ENCODE assay signal across 24 cellular contexts in the genomic region with DNA sequence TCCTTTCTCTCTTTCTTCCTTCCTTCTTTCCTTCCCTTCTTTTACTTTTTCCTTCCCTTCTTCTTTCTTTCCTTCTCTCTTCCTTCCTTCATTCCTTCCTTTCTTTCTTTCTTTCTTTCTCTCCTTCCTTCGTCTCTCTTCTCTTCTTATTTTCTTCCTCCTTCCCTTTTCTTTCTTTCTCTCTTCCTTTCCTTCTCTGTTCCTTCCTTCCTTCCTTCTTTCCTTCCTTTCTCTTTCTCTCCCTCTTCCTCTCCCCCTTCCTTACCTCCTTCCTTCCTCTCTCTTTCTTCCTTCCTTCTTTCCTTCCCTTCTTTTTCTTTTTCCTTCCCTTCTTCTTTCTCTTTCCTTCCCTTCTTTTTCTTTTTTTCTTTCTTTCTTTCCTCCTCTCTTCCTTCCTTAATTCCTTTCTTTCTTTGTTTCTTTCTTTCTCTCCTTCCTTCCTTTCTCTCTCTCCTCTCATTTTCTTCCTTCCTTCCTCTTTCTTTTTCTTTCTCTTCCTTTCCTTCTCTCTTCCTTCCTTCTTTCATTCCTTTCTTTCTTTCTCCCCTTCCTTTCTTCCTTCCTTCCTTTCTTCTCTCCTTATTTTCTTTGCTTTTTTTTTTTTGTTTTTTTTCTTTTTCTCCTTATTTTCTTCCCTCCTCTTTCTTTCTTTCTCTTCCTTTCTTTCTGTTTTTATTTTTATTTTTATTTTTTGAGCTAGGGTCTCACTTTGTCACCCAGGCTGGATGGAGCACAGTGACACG. TPM values are rescaled to one million over a fixed set of nuclear protein-coding genes. Genes with fewer than 3 reads are reported as not detected.
A peak's percentile ranks its signal among the peaks of the same experiment; 100 is the strongest.
DNase-seq lines count a peak whose midpoint lies in the region; ATAC-seq, FAIRE-seq and TF ChIP-seq lines count a peak whose summit lies in the region.
"Had no signal": no experiment of that assay in that cellular context is flagged by ENCODE, and none has a peak within 500 bp of the region (broad histone marks: within the 10 kb centered on the region; RNA-seq: fewer than 3 reads in every experiment).

No MANE protein-coding gene starts in this region.

- BruUV-seq in GM12878 (replicated peaks; lab: Mats Ljungman, UMichigan), result no TSS peak

- WGBS in GM12878 (ENCODE audit: insufficient coverage, insufficient replicate concordance, low lambda C conversion rate, missing lambda C conversion rate), result 0% methylated on average over 2 of the region's 2 CpGs
- 88 to 95% (median 89%) methylated on average over 2 of the region's 2 CpGs for WGBS in psoas muscle, 3 donors

- H3K9ac ChIP-seq in GM12878 (ENCODE audit: control insufficient read depth, insufficient read depth, low read length) (no peak overlapping the region), colonic mucosa (ENCODE audit: low read depth in 2 of 2, low read length in 2 of 2) (no peak overlapping the region)

- TF ChIP-seq CTCF in GM23338 (conservative IDR thresholded peaks at IDR 0.05; ENCODE audit: low read depth in 2 of 2), result no peak
- no peak for TF ChIP-seq CTCF in GM12878 (IDR thresholded peaks at IDR 0.05 in 2 of 3, conservative IDR thresholded peaks at IDR 0.05 in 1 of 3; ENCODE audit: control insufficient read depth in 2 of 3, extremely low read depth in 1 of 3, insufficient read depth in 1 of 3, low read depth in 3 of 3, low read length in 3 of 3)
- TF ChIP-seq CTCF in psoas muscle (IDR thresholded peaks at IDR 0.05), result no peak
- no peak for TF ChIP-seq CTCF in mesothelial cell of epicardium (IDR thresholded peaks at IDR 0.05; ENCODE audit: unreplicated experiment)
- TF ChIP-seq CTCF in nephron progenitor cell (IDR thresholded peaks at IDR 0.05), result no peak
- no peak for TF ChIP-seq CTCF in colonic mucosa (IDR thresholded peaks at IDR 0.05)

- H3K79me2 ChIP-seq in GM23338 (replicated peaks; ENCODE audit: insufficient read depth), result no peaks in the 10 kb centered on the region
- no peaks in the 10 kb centered on the region for H3K79me2 ChIP-seq in GM12878 (ENCODE audit: control insufficient read depth, insufficient read depth, low read length)

- H3K36me3 ChIP-seq in GM23338 (ENCODE audit: insufficient read depth) (no peaks in the 10 kb centered on the region), GM12878 (ENCODE audit: control insufficient read depth in 2 of 2, insufficient read depth in 2 of 2, low read length in 1 of 2) (no peaks in the 10 kb centered on the region), psoas muscle (ENCODE audit: insufficient read depth in 1 of 2, low read depth in 1 of 2) (no peaks in the 10 kb centered on the region), colonic mucosa (no peaks in the 10 kb centered on the region)
- H3K36me3 ChIP-seq: Peyer's patch, SJCRH30 had no signal

- H3K4me3 Mint-ChIP-seq in activated T-cell treated with anti-CD3 and anti-CD28 coated beads, Interleukin-2, amount 50 U/mL, for 72 hours, result no peak overlapping the region
- H3K4me3 Mint-ChIP-seq in GM23338 (peak overlapping the region; percentile 36; the same call in 1 of the 3 replicates), mesothelial cell of epicardium (no peak overlapping the region), nephron progenitor cell (no peak overlapping the region)
- H3K4me3 Mint-ChIP-seq: IgD-negative memory B cell had no signal

- POLR2A ChIA-PET in GM12878 (lab: Charles Lee), result interaction anchor here (0.6 kb wide), 1 partner anchor 67 kb away, joined by 3 read pairs; no protein-coding TSS in a partner anchor

- no peaks in the 10 kb centered on the region for H3K9me3 Mint-ChIP-seq in activated T-cell treated with anti-CD3 and anti-CD28 coated beads, Interleukin-2, amount 50 U/mL, for 72 hours
- peaks cover 4% of the 10 kb centered on the region; the same call in 2 of the 3 replicates for H3K9me3 Mint-ChIP-seq in GM23338
- no peaks in the 10 kb centered on the region for H3K9me3 Mint-ChIP-seq in mesothelial cell of epicardium
- H3K9me3 Mint-ChIP-seq in nephron progenitor cell, result no peaks in the 10 kb centered on the region

- peaks cover 6% of the 10 kb centered on the region for H3K27me3 Mint-ChIP-seq in activated T-cell treated with anti-CD3 and anti-CD28 coated beads, Interleukin-2, amount 50 U/mL, for 72 hours (ENCODE audit: low read depth)
- H3K27me3 Mint-ChIP-seq in GM23338 (ENCODE audit: insufficient read depth, low read depth, poor library complexity), result peaks cover 12% of the 10 kb centered on the region
- H3K27me3 Mint-ChIP-seq in mesothelial cell of epicardium (ENCODE audit: low read depth), result no peaks in the 10 kb centered on the region
- peaks cover 30% of the 10 kb centered on the region for H3K27me3 Mint-ChIP-seq in nephron progenitor cell (ENCODE audit: low read depth, poor library complexity)

- H3K4me3 ChIP-seq in GM23338 (no peak overlapping the region), GM12878 (no peak overlapping the region), psoas muscle (no peak overlapping the region), colonic mucosa (no peak overlapping the region)
- H3K4me3 ChIP-seq: Peyer's patch, SJCRH30 had no signal

- intact Hi-C loops in GM12878 (cut with micrococcal nuclease; ENCODE audit: unreplicated experiment) (no loop called here), psoas muscle (cut with DNase I) (loop anchor here in 1 of 2 donors (5.0 kb wide), 1 partner anchor 37 kb away; no protein-coding TSS in a partner anchor), colonic mucosa (cut with DNase I) (no loop called here)

- ATAC-seq in activated T-cell treated with anti-CD3 and anti-CD28 coated beads, Interleukin-2, amount 50 U/mL, for 72 hours (replicated peaks in 1 of 2), result no peak
- ATAC-seq in GM23338 (no peak), GM12878 (no peak), psoas muscle (no peak)

- H4K20me1 ChIP-seq in GM23338 (replicated peaks; ENCODE audit: insufficient read depth), result no peaks in the 10 kb centered on the region
- no peaks in the 10 kb centered on the region for H4K20me1 ChIP-seq in GM12878 (ENCODE audit: control insufficient read depth, insufficient read depth)

- H3K27me3 ChIP-seq in GM23338 (ENCODE audit: insufficient read depth) (no peaks in the 10 kb centered on the region), GM12878 (replicated peaks in 1 of 2; ENCODE audit: control insufficient read depth in 2 of 2, insufficient read depth in 2 of 2, low read length in 1 of 2) (no peaks in the 10 kb centered on the region; a peak in 1 of 4 replicates), psoas muscle (ENCODE audit: insufficient read depth in 3 of 3, low read length in 2 of 3) (no peaks in the 10 kb centered on the region), colonic mucosa (no peaks in the 10 kb centered on the region)
- H3K27me3 ChIP-seq: Peyer's patch had no signal

- H3K27ac ChIP-seq in GM23338 (ENCODE audit: low read depth) (no peak overlapping the region), GM12878 (ENCODE audit: control insufficient read depth, insufficient read depth) (no peak overlapping the region), psoas muscle (peak overlapping the region; percentile 41), colonic mucosa (no peak overlapping the region)
- H3K27ac ChIP-seq: C4-2B, Peyer's patch, SJCRH30 had no signal

- CTCF ChIA-PET in GM12878 (lab: Yijun Ruan, JAX), result interaction anchor here (2.1 kb wide), 1 partner anchor 11 kb away, joined by 7 read pairs; no protein-coding TSS in a partner anchor

- DNase-seq in activated T-cell treated with anti-CD3 and anti-CD28 coated beads, Interleukin-2, amount 50 U/mL, for 72 hours, result no peak
- DNase-seq in activated T-cell treated with anti-CD3 and anti-CD28 coated beads for 4 hours (no peak), GM23338 (ENCODE audit: low spot score) (no peak), GM12878 (ENCODE audit: low read depth, low spot score) (no peak), psoas muscle (no peak), mesothelial cell of epicardium (ENCODE audit: low spot score in 2 of 2, unreplicated experiment in 2 of 2) (no peak), nephron progenitor cell (no peak), colonic mucosa (no peak)
- DNase-seq: 8988T, AML-193, GDM1, GOT3, HCEC 1CT, Kasumi-1, NCI-H1417, NCI-H187, NCI-H510A, NCI-H774, Peyer's patch, SJCRH30 had no signal

- TF ChIP-seq POLR2A in GM12878 (IDR thresholded peaks at IDR 0.05; ENCODE audit: low read depth, low read length), result no peak

- no peaks in the 10 kb centered on the region for H3K4me1 Mint-ChIP-seq in activated T-cell treated with anti-CD3 and anti-CD28 coated beads, Interleukin-2, amount 50 U/mL, for 72 hours (ENCODE audit: low read depth)
- peaks cover 39% of the 10 kb centered on the region for H3K4me1 Mint-ChIP-seq in GM23338
- peaks cover 20% of the 10 kb centered on the region for H3K4me1 Mint-ChIP-seq in mesothelial cell of epicardium
- peaks cover 60% of the 10 kb centered on the region for H3K4me1 Mint-ChIP-seq in nephron progenitor cell

- TF ChIP-seq EP300 in GM12878 (IDR thresholded peaks at IDR 0.05; ENCODE audit: borderline replicate concordance in 1 of 2, control insufficient read depth in 1 of 2, low read depth in 2 of 2, low read length in 2 of 2), result no peak

- H3K36me3 Mint-ChIP-seq in activated T-cell treated with anti-CD3 and anti-CD28 coated beads, Interleukin-2, amount 50 U/mL, for 72 hours (ENCODE audit: insufficient read depth in 2 of 2), result no peaks in the 10 kb centered on the region
- H3K36me3 Mint-ChIP-seq in GM23338 (ENCODE audit: low read depth) (no peaks in the 10 kb centered on the region), mesothelial cell of epicardium (no peaks in the 10 kb centered on the region), nephron progenitor cell (ENCODE audit: low read depth) (no peaks in the 10 kb centered on the region)
- H3K36me3 Mint-ChIP-seq: IgD-negative memory B cell had no signal

- in situ Hi-C loops in GM12878 (cut with MboI), result no loop called here

- no peak for TF ChIP-seq RAD21 in GM12878 (IDR thresholded peaks at IDR 0.05; ENCODE audit: insufficient read depth, low read depth, low read length)

- no peaks in the 10 kb centered on the region for H3K9me3 ChIP-seq in GM12878 (replicated peaks; ENCODE audit: control insufficient read depth, insufficient read depth, low read length)
- H3K9me3 ChIP-seq in psoas muscle, result no peaks in the 10 kb centered on the region
- no peaks in the 10 kb centered on the region for H3K9me3 ChIP-seq in colonic mucosa
- H3K9me3 ChIP-seq: Peyer's patch had no signal

- RAD21 ChIA-PET in GM12878 (lab: Charles Lee; ENCODE audit: unreplicated experiment), result interaction anchor here (0.7 to 1.8 kb wide), 3 partner anchors 9 to 22 kb away, joined by 5 to 6 read pairs (median 5); no protein-coding TSS in a partner anchor

- peak overlapping the region; percentile 78 for H3K27ac Mint-ChIP-seq in activated T-cell treated with anti-CD3 and anti-CD28 coated beads, Interleukin-2, amount 50 U/mL, for 72 hours
- H3K27ac Mint-ChIP-seq in GM23338, result no peak overlapping the region
- no peak overlapping the region for H3K27ac Mint-ChIP-seq in mesothelial cell of epicardium
- no peak overlapping the region for H3K27ac Mint-ChIP-seq in nephron progenitor cell
- H3K27ac Mint-ChIP-seq: IgD-negative memory B cell had no signal

- no peaks in the 10 kb centered on the region for H3K9me2 ChIP-seq in GM23338 (ENCODE audit: insufficient read depth)

- H2AFZ ChIP-seq in GM23338 (no peak overlapping the region), GM12878 (ENCODE audit: control insufficient read depth, low read depth, low read length) (no peak overlapping the region)

- H3K4me2 ChIP-seq in GM23338, result no peak overlapping the region
- H3K4me2 ChIP-seq in GM12878 (ENCODE audit: control insufficient read depth, insufficient read depth), result no peak overlapping the region

- H3K4me1 ChIP-seq in GM23338 (ENCODE audit: insufficient read depth) (peaks cover 17% of the 10 kb centered on the region), GM12878 (ENCODE audit: control insufficient read depth, insufficient read depth, low read length) (no peaks in the 10 kb centered on the region), psoas muscle (peaks cover 54% of the 10 kb centered on the region), colonic mucosa (peaks cover 8% of the 10 kb centered on the region)
- H3K4me1 ChIP-seq: SJCRH30 had no signal

- no peak for FAIRE-seq in GM12878 (lab: Jason Lieb, UNC)

- H3F3A ChIP-seq in GM23338 (replicated peaks; ENCODE audit: low read depth), result 0 out of 2 replicates have a peak, but pooled peaks cover 3% of the 10 kb centered on the region

- SMC1A ChIA-PET in GM12878 (lab: Charles Lee; ENCODE audit: uncharacterized antibody, unreplicated experiment), result no interaction called here

RNA-seq across cellular contexts. Expression of gene GPR142, which starts 22.8 kb away (rescaled TPM):
- total RNA-seq in activated T-cell treated with anti-CD3 and anti-CD28 coated beads, Interleukin-2, amount 50 U/mL, for 72 hours, result not detected
- total RNA-seq in GM23338 (2014; rRNA removed; shearing (Covaris generic)), result not detected in 2 replicates
- polyA plus RNA-seq in GM23338 (2016; fragmentation: Nextera tagmentation; extraction: Ambion mirVana), result not detected in 2 replicates
- not detected in 2 replicates for total RNA-seq in GM12878 (2013; cell fraction: nucleolus; rRNA removed)
- not detected in 2 replicates for total RNA-seq in GM12878 (2014; rRNA removed)
- total RNA-seq in GM12878 (2014; rRNA removed; fragmentation: Illumina TruSeq; extraction: Trizol), result not detected in 2 replicates
- not detected in 2 replicates for total RNA-seq in GM12878 (2021)
- not detected for polyA plus RNA-seq in GM12878 (2011; ENCODE audit: low read depth)
- not detected in 2 replicates for polyA plus RNA-seq in GM12878 (2011; rRNA removed)
- polyA plus RNA-seq in GM12878 (2011; cell fraction: cytosol; rRNA removed), result 0.08 TPM in 1 of 2 replicates, not detected in the other
- polyA plus RNA-seq in GM12878 (2011; cell fraction: nucleus; rRNA removed), result not detected in 2 replicates
- not detected in 2 replicates for polyA plus RNA-seq in GM12878 (2012)
- polyA plus RNA-seq in GM12878 (2014; fragmentation: Illumina TruSeq; extraction: Trizol), result not detected in 2 replicates
- polyA plus RNA-seq in GM12878 (2014; fragmentation: Nextera tagmentation; extraction: Ambion mirVana), result not detected
- not detected in 2 replicates for polyA plus RNA-seq in GM12878 (2014; rRNA removed)
- not detected for polyA plus RNA-seq in GM12878 (2016; fragmentation: Nextera tagmentation; extraction: Ambion mirVana)
- not detected in 2 replicates for polyA minus RNA-seq in GM12878 (2011; rRNA and poly(A)+ RNA removed)
- not detected in 2 replicates for polyA minus RNA-seq in GM12878 (2011; cell fraction: cytosol; rRNA and poly(A)+ RNA removed)
- polyA minus RNA-seq in GM12878 (2011; cell fraction: nucleus; rRNA and poly(A)+ RNA removed), result not detected in 2 replicates
- total RNA-seq in psoas muscle, result not detected
- polyA plus RNA-seq in psoas muscle, result not detected
- 0.18 TPM in 1 of 3 replicates, not detected in the others for total RNA-seq in mesothelial cell of epicardium
- total RNA-seq in colonic mucosa, result under 1 TPM; 0.35 to 0.74 TPM
- total RNA-seq: MCF 10A, SJCRH30 had no signal
- polyA plus RNA-seq: AG04450, IgD-negative memory B cell had no signal

RNA-seq across cellular contexts. Expression of gene BTBD17, which starts 28.4 kb away (rescaled TPM):
- total RNA-seq in activated T-cell treated with anti-CD3 and anti-CD28 coated beads, Interleukin-2, amount 50 U/mL, for 72 hours, result not detected
- total RNA-seq in GM23338 (2014; rRNA removed; shearing (Covaris generic)), result 4.9 and 5.0 TPM in 2 replicates
- polyA plus RNA-seq in GM23338 (2016; fragmentation: Nextera tagmentation; extraction: Ambion mirVana) (1.7 and 1.9 TPM in 2 replicates), GM12878 (2011; rRNA removed) (not detected in 2 replicates), GM12878 (2014; fragmentation: Illumina TruSeq; extraction: Trizol) (not detected in 2 replicates), GM12878 (2014; fragmentation: Nextera tagmentation; extraction: Ambion mirVana) (not detected), GM12878 (2014; rRNA removed) (not detected in 2 replicates), GM12878 (2016; fragmentation: Nextera tagmentation; extraction: Ambion mirVana) (not detected), psoas muscle (not detected)
- total RNA-seq in GM12878 (2013; cell fraction: nucleolus; rRNA removed), result not detected in 2 replicates
- total RNA-seq in GM12878 (2014; rRNA removed) (not detected in 2 replicates), GM12878 (2014; rRNA removed; fragmentation: Illumina TruSeq; extraction: Trizol) (not detected in 2 replicates), GM12878 (2021) (not detected in 2 replicates), psoas muscle (not detected), mesothelial cell of epicardium (0.11 to 0.16 TPM in 2 of 3 replicates, not detected in the other), colonic mucosa (under 1 TPM in 1 of 2 donors, not detected in 1; 0.22 TPM)
- not detected for polyA plus RNA-seq in GM12878 (2011; ENCODE audit: low read depth)
- polyA plus RNA-seq in GM12878 (2011; cell fraction: cytosol; rRNA removed), result not detected in 2 replicates
- polyA plus RNA-seq in GM12878 (2011; cell fraction: nucleus; rRNA removed), result not detected in 2 replicates
- not detected in 2 replicates for polyA plus RNA-seq in GM12878 (2012)
- not detected in 2 replicates for polyA minus RNA-seq in GM12878 (2011; rRNA and poly(A)+ RNA removed)
- not detected in 2 replicates for polyA minus RNA-seq in GM12878 (2011; cell fraction: cytosol; rRNA and poly(A)+ RNA removed)
- polyA minus RNA-seq in GM12878 (2011; cell fraction: nucleus; rRNA and poly(A)+ RNA removed), result not detected in 2 replicates
- total RNA-seq: MCF 10A, Peyer's patch, SJCRH30 had no signal
- polyA plus RNA-seq: AG04450, IgD-negative memory B cell had no signal

RNA-seq across cellular contexts. Expression of gene GPRC5C, which starts 41.8 kb away (rescaled TPM):
- 1 to 10 TPM; 1.3 to 2.3 TPM for total RNA-seq in activated T-cell treated with anti-CD3 and anti-CD28 coated beads, Interleukin-2, amount 50 U/mL, for 72 hours
- total RNA-seq in GM23338 (2014; rRNA removed; shearing (Covaris generic)), result 20.7 and 22.4 TPM in 2 replicates
- polyA plus RNA-seq in GM23338 (2016; fragmentation: Nextera tagmentation; extraction: Ambion mirVana), result 8.9 and 9.0 TPM in 2 replicates
- total RNA-seq in GM12878 (2013; cell fraction: nucleolus; rRNA removed), result 3.2 and 3.6 TPM in 2 replicates
- 0.16 and 0.73 TPM in 2 replicates for total RNA-seq in GM12878 (2014; rRNA removed)
- 0.28 and 0.31 TPM in 2 replicates for total RNA-seq in GM12878 (2014; rRNA removed; fragmentation: Illumina TruSeq; extraction: Trizol)
- 0.36 and 0.58 TPM in 2 replicates for total RNA-seq in GM12878 (2021)
- polyA plus RNA-seq in GM12878 (2011; ENCODE audit: low read depth), result 0.91 TPM
- polyA plus RNA-seq in GM12878 (2011; rRNA removed), result 0.26 and 1.3 TPM in 2 replicates
- polyA plus RNA-seq in GM12878 (2011; cell fraction: cytosol; rRNA removed), result 1.2 and 1.5 TPM in 2 replicates
- polyA plus RNA-seq in GM12878 (2011; cell fraction: nucleus; rRNA removed), result 1.7 and 2.8 TPM in 2 replicates
- 1.9 and 2.1 TPM in 2 replicates for polyA plus RNA-seq in GM12878 (2012)
- polyA plus RNA-seq in GM12878 (2014; fragmentation: Illumina TruSeq; extraction: Trizol), result 0.35 TPM in 1 of 2 replicates, not detected in the other
- polyA plus RNA-seq in GM12878 (2014; fragmentation: Nextera tagmentation; extraction: Ambion mirVana), result under 1 TPM in 1 of 2 experiments, not detected in 1; 0.04 TPM
- polyA plus RNA-seq in GM12878 (2014; rRNA removed), result 0.14 and 0.66 TPM in 2 replicates
- polyA plus RNA-seq in GM12878 (2016; fragmentation: Nextera tagmentation; extraction: Ambion mirVana), result under 1 TPM in 1 of 2 experiments, not detected in 1; 0.96 TPM
- polyA minus RNA-seq in GM12878 (2011; rRNA and poly(A)+ RNA removed), result 0.37 and 1.3 TPM in 2 replicates
- polyA minus RNA-seq in GM12878 (2011; cell fraction: cytosol; rRNA and poly(A)+ RNA removed), result 0.67 and 1.0 TPM in 2 replicates
- polyA minus RNA-seq in GM12878 (2011; cell fraction: nucleus; rRNA and poly(A)+ RNA removed), result 0.48 and 1.2 TPM in 2 replicates
- 100 to 1,000 TPM in 2 of 4 donors, 10 to 100 TPM in 2; 57.0 to 123 (median 97.7) TPM for total RNA-seq in psoas muscle
- polyA plus RNA-seq in psoas muscle, result 10 to 100 TPM; 42.9 to 47.7 (median 44.8) TPM
- 37.2 to 44.2 TPM (median 38.7 TPM) in 3 replicates for total RNA-seq in mesothelial cell of epicardium
- total RNA-seq in colonic mucosa, result 100 to 1,000 TPM; 139 to 193 TPM
- total RNA-seq: SJCRH30 had no signal
